In genomic region chr15:98668566-98669308, GRCh38 we compare ENCODE assay signal across 8 cellular contexts. TPM values are rescaled to one million over a fixed set of nuclear protein-coding genes. Genes with fewer than 3 reads are reported as not detected.
DNase-seq lines count a peak whose midpoint lies in the region; ATAC-seq, FAIRE-seq and TF ChIP-seq lines count a peak whose summit lies in the region.

No MANE protein-coding gene starts in this region.

- ATAC-seq in HG02798 (IDR thresholded peaks at IDR 0.05; ENCODE audit: poor library complexity, unreplicated experiment) (peak; percentile 62), HG03135 (IDR thresholded peaks at IDR 0.05; ENCODE audit: unreplicated experiment) (no peak)
- ATAC-seq in stimulated activated effector memory CD8-positive, alpha-beta T cell treated with anti-CD3 and anti-CD28 coated beads, Interleukin-12 subunit alpha, Interleukin-12 subunit beta, amount 100 ng/mL, for 72 hours = peak; percentile 96

- H3K4me1 Mint-ChIP-seq in stimulated activated effector memory CD8-positive, alpha-beta T cell treated with anti-CD3 and anti-CD28 coated beads, Interleukin-12 subunit alpha, Interleukin-12 subunit beta, amount 100 ng/mL, for 72 hours = peaks cover 26% of the 10 kb centered on the region

- no peak for TF ChIP-seq EP300 in sigmoid colon (IDR thresholded peaks at IDR 0.05)

- no peak for FAIRE-seq in urothelium cell line (lab: Jason Lieb, UNC)

- TF ChIP-seq CTCF in fibroblast of lung (conservative IDR thresholded peaks at IDR 0.05 in 1 of 2, IDR thresholded peaks at IDR 0.05 in 1 of 2; ENCODE audit: low read depth in 1 of 2, low read length in 2 of 2) (no peak), sigmoid colon (IDR thresholded peaks at IDR 0.05) (no peak)

- H3K9me3 ChIP-seq in fibroblast of lung (ENCODE audit: control insufficient read depth, insufficient read depth, low read depth, low read length) (no peaks in the 10 kb centered on the region), sigmoid colon (no peaks in the 10 kb centered on the region)

- H3K4me1 ChIP-seq in fibroblast of lung (ENCODE audit: control insufficient read depth, extremely low read depth, insufficient read depth, low read length) = peaks cover 32% of the 10 kb centered on the region
- peaks cover 0 to 92% (median 78%) of the 10 kb centered on the region in 4 donors for H3K4me1 ChIP-seq in sigmoid colon

- H3K9ac ChIP-seq in fibroblast of lung (ENCODE audit: insufficient read depth, low read length) = no peak overlapping the region

- no peak for TF ChIP-seq POLR2A in sigmoid colon (IDR thresholded peaks at IDR 0.05)

- WGBS in sigmoid colon, 2 donors = 58 to 75% methylated on average over 10 of the region's 10 CpGs

- H3K4me3 ChIP-seq in fibroblast of lung (replicated peaks in 1 of 4; ENCODE audit: control extremely low read depth in 1 of 4, insufficient read depth in 1 of 4, low read depth in 3 of 4, low read length in 4 of 4) (no peak overlapping the region), sigmoid colon (no peak overlapping the region)

- H4K20me1 ChIP-seq in fibroblast of lung (ENCODE audit: control insufficient read depth, extremely low read depth, insufficient read depth, low read length) = no peaks in the 10 kb centered on the region

- H3K79me2 ChIP-seq in fibroblast of lung (ENCODE audit: control insufficient read depth, insufficient read depth, low read length) = peaks cover 62% of the 10 kb centered on the region

- intact Hi-C loops in sigmoid colon (cut with DNase I) = no loop called here

- no peaks in the 10 kb centered on the region for H3K36me3 Mint-ChIP-seq in stimulated activated effector memory CD8-positive, alpha-beta T cell treated with anti-CD3 and anti-CD28 coated beads, Interleukin-12 subunit alpha, Interleukin-12 subunit beta, amount 100 ng/mL, for 72 hours

- no peak overlapping the region for H2AFZ ChIP-seq in fibroblast of lung (ENCODE audit: low read length)

- H3K9me3 Mint-ChIP-seq in stimulated activated effector memory CD8-positive, alpha-beta T cell treated with anti-CD3 and anti-CD28 coated beads, Interleukin-12 subunit alpha, Interleukin-12 subunit beta, amount 100 ng/mL, for 72 hours = no peaks in the 10 kb centered on the region

- H3K4me3 Mint-ChIP-seq in stimulated activated effector memory CD8-positive, alpha-beta T cell treated with anti-CD3 and anti-CD28 coated beads, Interleukin-12 subunit alpha, Interleukin-12 subunit beta, amount 100 ng/mL, for 72 hours = peak overlapping the region; percentile 4

- peak overlapping the region; percentile 21 for H3K27ac Mint-ChIP-seq in stimulated activated effector memory CD8-positive, alpha-beta T cell treated with anti-CD3 and anti-CD28 coated beads, Interleukin-12 subunit alpha, Interleukin-12 subunit beta, amount 100 ng/mL, for 72 hours

- DNase-seq in activated CD4-positive, alpha-beta T cell treated with anti-CD3 and anti-CD28 coated beads for 4 hours = peak; percentile 29 to 43
- DNase-seq in fibroblast of lung (ENCODE audit: low read depth in 2 of 2) = peak; percentile 62 to 78
- no peak for DNase-seq in stimulated activated effector memory CD8-positive, alpha-beta T cell treated with anti-CD3 and anti-CD28 coated beads, Interleukin-12 subunit alpha, Interleukin-12 subunit beta, amount 100 ng/mL, for 72 hours (ENCODE audit: low spot score in 2 of 2)
- DNase-seq in DMS53 treated with DMSO at 0.1 percent for 48 hours (lab: John Stamatoyannopoulos, UW; ENCODE audit: unreplicated experiment) = no peak
- no peak for DNase-seq in sigmoid colon
- no peak for DNase-seq in urothelium cell line (ENCODE audit: low spot score)

- H3K27ac ChIP-seq in fibroblast of lung (ENCODE audit: insufficient read depth, low read length) (peak overlapping the region; percentile 61), sigmoid colon (peak overlapping the region in 2 of 4 donors; percentile 29 to 62)

- H3K36me3 ChIP-seq in fibroblast of lung (ENCODE audit: control insufficient read depth, insufficient read depth, low read length) (peaks cover 2% of the 10 kb centered on the region), sigmoid colon (no peaks in the 10 kb centered on the region)

- no peaks in the 10 kb centered on the region for H3K27me3 ChIP-seq in fibroblast of lung (ENCODE audit: control insufficient read depth, insufficient read depth, low read length)
- H3K27me3 ChIP-seq in sigmoid colon = no peaks in the 10 kb centered on the region

- peak overlapping the region; percentile 67 for H3K4me2 ChIP-seq in fibroblast of lung (ENCODE audit: extremely low read depth, insufficient read depth, low read length)

RNA-seq across cellular contexts. Expression of gene IGF1R, which starts 20.4 kb away (rescaled TPM):
- total RNA-seq in fibroblast of lung (16.7 and 28.6 TPM in 2 replicates), sigmoid colon (100 to 1,000 TPM in 1 of 4 donors, 10 to 100 TPM in 3; 39.6 to 130 (median 61.3) TPM)
- polyA plus RNA-seq in fibroblast of lung (12.8 and 14.6 TPM in 2 replicates), sigmoid colon (1 to 10 TPM; 1.2 to 8.5 (median 1.4) TPM)
- polyA plus RNA-seq in fibroblast of lung (2012) = 16.0 and 27.0 TPM in 2 replicates
- 123 and 128 TPM in 2 replicates for polyA minus RNA-seq in fibroblast of lung (ENCODE audit: low replicate concordance)

Comparison
In these comparisons a context has a peak if more than half of its experiments do, and no peak if none do; other contexts are left out.
1. DNase-seq: peak in activated CD4-positive, alpha-beta T cell treated with anti-CD3 and anti-CD28 coated beads for 4 hours (2 of 2) and fibroblast of lung (2 of 2); none in stimulated activated effector memory CD8-positive, alpha-beta T cell treated with anti-CD3 and anti-CD28 coated beads, Interleukin-12 subunit alpha, Interleukin-12 subunit beta, amount 100 ng/mL, for 72 hours (0 of 2), DMS53 treated with DMSO at 0.1 percent for 48 hours (single experiment), sigmoid colon (single experiment) and urothelium cell line (single experiment).